Comparison of ENCODE assay signal across 25 cellular contexts in the genomic region with DNA sequence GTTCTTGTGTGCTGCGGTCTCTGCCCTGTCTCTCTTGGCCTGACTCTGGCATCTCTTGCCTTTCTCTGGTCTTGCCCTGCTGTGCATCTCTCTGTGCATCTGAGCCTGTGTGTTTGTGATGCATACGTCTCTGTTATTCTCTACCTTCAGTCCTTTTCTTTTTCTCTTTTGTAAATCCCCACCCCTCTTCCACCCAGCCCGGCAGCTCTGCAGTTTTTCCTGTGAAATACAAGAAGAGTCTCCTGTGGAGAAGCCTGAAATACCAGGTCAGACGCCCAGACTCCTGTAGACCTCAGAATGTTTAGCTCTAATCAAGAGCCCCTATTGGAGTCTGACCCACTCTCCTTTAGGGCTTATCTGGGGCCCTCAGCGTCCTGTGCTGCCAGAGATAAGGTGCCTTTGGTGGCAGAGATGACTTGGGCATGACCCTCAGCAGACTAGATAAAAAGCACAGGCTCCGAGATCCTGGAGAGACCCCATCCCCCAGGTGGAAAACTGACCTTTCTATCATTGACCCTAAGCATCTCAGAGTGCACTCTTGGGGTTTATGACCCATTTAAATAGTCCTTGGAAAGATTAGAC.
"Had no signal": no experiment of that assay in that cellular context is flagged by ENCODE, and none has a peak within 500 bp of the region (broad histone marks: within the 10 kb centered on the region; RNA-seq: fewer than 3 reads in every experiment).

No MANE protein-coding gene starts in this region.

- H3K36me3 ChIP-seq: esophagus muscularis mucosa, gastrocnemius medialis, lower lobe of right lung, prostate gland, right atrium auricular region, spleen, thoracic aorta, upper lobe of left lung had no signal

- H3K9me3 ChIP-seq: gastrocnemius medialis, lower lobe of right lung, prostate gland, thoracic aorta, upper lobe of left lung had no signal

- DNase-seq: activated CD4-positive, alpha-beta T cell treated with anti-CD3 and anti-CD28 coated beads, Interleukin-2, amount 50 U/mL, for 1 hour; activated CD8-positive, alpha-beta T cell treated with anti-CD3 and anti-CD28 coated beads, Interleukin-2, amount 10 ng/mL, durations not matched to agents 7 days and 5 days; aorta; central memory CD4-positive, alpha-beta T cell; dermis blood vessel endothelial cell; effector memory CD4-positive, alpha-beta T cell; gastrocnemius medialis; head of caudate nucleus; hypothalamus; kidney; lower lobe of right lung; naive B cell; spleen; stimulated activated CD4-positive, alpha-beta T cell treated with anti-CD3 and anti-CD28 coated beads, Interleukin-4, amount 100 ng/mL, for 1 hour; stimulated activated naive CD4-positive, alpha-beta T cell treated with Interleukin-2 at 50 U/mL for 16 hours; T-helper 9 cell; upper lobe of left lung had no signal

- ATAC-seq: activated CD4-positive, CD25-positive, alpha-beta regulatory T cell treated with anti-CD3 and anti-CD28 coated beads, Interleukin-2, amount 50 U/mL, for 24 hours; activated CD8-positive, alpha-beta T cell treated with anti-CD3 and anti-CD28 coated beads, Interleukin-2, amount 10 ng/mL, durations not matched to agents 7 days and 5 days; activated naive CD4-positive, alpha-beta T cell treated with anti-CD3 and anti-CD28 coated beads, Interleukin-2, amount 50 U/mL, for 72 hours; activated T-helper 17 cell treated with anti-CD3 and anti-CD28 coated beads, Interleukin-2, amount 50 U/mL, for 72 hours; gastrocnemius medialis; lower lobe of right lung had no signal

- H3K27ac ChIP-seq: esophagus muscularis mucosa, gastrocnemius medialis, lower lobe of right lung, prostate gland, right atrium auricular region, spleen, thoracic aorta, upper lobe of left lung had no signal

- H3K4me1 ChIP-seq: esophagus muscularis mucosa, gastrocnemius medialis, lower lobe of right lung, prostate gland, right atrium auricular region, spleen, upper lobe of left lung had no signal

- H3K27me3 ChIP-seq: esophagus muscularis mucosa, gastrocnemius medialis, right atrium auricular region, upper lobe of left lung had no signal

- H3K4me3 ChIP-seq: esophagus muscularis mucosa, gastrocnemius medialis, lower lobe of right lung, prostate gland, right atrium auricular region, spleen, thoracic aorta, upper lobe of left lung had no signal

- FAIRE-seq: endothelial cell of umbilical vein, kidney had no signal
